ENCODE assay signal across 3 cellular contexts in genomic region chr7:143394777-143395176, GRCh38.
TF ChIP-seq lines count a peak whose summit lies in the region.

No MANE protein-coding gene starts in this region.

TF ChIP-seq in SK-N-SH treated with all-trans-retinoic acid at 6 μM for 48 hours, 23 proteins besides CTCF, POLR2A, EP300 and RAD21 (continues in another document):
- TF ChIP-seq BACH2 (CRISPR knock-in tag; IDR thresholded peaks at IDR 0.05; ENCODE audit: borderline replicate concordance) (no peak), CSRNP3 (CRISPR knock-in tag; IDR thresholded peaks at IDR 0.05) (no peak), PATZ1 (CRISPR knock-in tag; IDR thresholded peaks at IDR 0.05; ENCODE audit: borderline replicate concordance) (no peak; the same call in 1 of the 2 replicates), ZFP30 (CRISPR knock-in tag; IDR thresholded peaks at IDR 0.05) (no peak), ZC3H10 (CRISPR knock-in tag; IDR thresholded peaks at IDR 0.05) (no peak), RARB (CRISPR knock-in tag; IDR thresholded peaks at IDR 0.05) (no peak), TSHZ2 (CRISPR knock-in tag; IDR thresholded peaks at IDR 0.05) (no peak), ZNF8 (CRISPR knock-in tag; IDR thresholded peaks at IDR 0.05) (no peak), ZNF565 (CRISPR knock-in tag; conservative IDR thresholded peaks at IDR 0.05; ENCODE audit: low read depth) (no peak), ISL1 (CRISPR knock-in tag; IDR thresholded peaks at IDR 0.05) (no peak)

TF ChIP-seq in SK-N-SH, 30 proteins besides CTCF, POLR2A, EP300 and RAD21:
- TF ChIP-seq IRF3 (IDR thresholded peaks at IDR 0.05; ENCODE audit: low read depth, low read length) (no peak), GATA2 (CRISPR knock-in tag; IDR thresholded peaks at IDR 0.05) (no peak), MEF2A (IDR thresholded peaks at IDR 0.05; ENCODE audit: borderline replicate concordance, low read depth) (no peak), SMC3 (IDR thresholded peaks at IDR 0.05; ENCODE audit: low read depth, low read length) (no peak), SIN3A (IDR thresholded peaks at IDR 0.05; ENCODE audit: borderline replicate concordance, low read depth, low read length) (no peak)
TF ChIP-seq in SK-N-SH: peak in this region for 0.

TF ChIP-seq in HepG2, 621 proteins besides CTCF, POLR2A, EP300 and RAD21:
- TF ChIP-seq ZNF776 (CRISPR knock-in tag; IDR thresholded peaks at IDR 0.05) (no peak), USF2 (IDR thresholded peaks at IDR 0.05; ENCODE audit: low read depth, low read length) (no peak), USF2 (CRISPR knock-in tag; IDR thresholded peaks at IDR 0.05; ENCODE audit: borderline replicate concordance) (no peak), ZSCAN9 (CRISPR knock-in tag; IDR thresholded peaks at IDR 0.05; ENCODE audit: borderline replicate concordance) (no peak), RNF219 (CRISPR knock-in tag; IDR thresholded peaks at IDR 0.05) (no peak), ZNF414 (CRISPR knock-in tag; IDR thresholded peaks at IDR 0.05) (no peak)
